Comparison of ENCODE assay signal across 31 cellular contexts in the genomic region with DNA sequence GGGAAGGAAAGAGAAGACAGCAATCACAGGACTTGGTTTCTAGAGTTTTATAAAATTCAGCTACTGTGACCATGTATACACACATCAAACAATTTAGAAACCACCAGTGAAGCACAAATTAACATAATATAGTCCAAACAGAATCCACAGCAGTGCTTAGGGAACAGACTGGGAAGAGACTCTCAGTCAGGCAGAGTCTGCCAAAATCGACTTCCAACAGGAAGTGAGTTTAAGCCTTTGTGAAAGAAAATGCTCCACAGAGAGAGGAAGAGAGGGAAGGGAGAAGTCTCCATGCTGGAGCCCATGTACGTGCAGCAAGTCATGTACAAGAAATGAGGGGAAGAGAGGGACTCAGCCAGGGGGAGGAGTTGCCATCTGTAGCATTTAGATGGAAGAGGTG.
DNase-seq lines count a peak whose midpoint lies in the region; ATAC-seq, FAIRE-seq and TF ChIP-seq lines count a peak whose summit lies in the region.
"Had no signal": no experiment of that assay in that cellular context is flagged by ENCODE, and none has a peak within 500 bp of the region (broad histone marks: within the 10 kb centered on the region; RNA-seq: fewer than 3 reads in every experiment).

No MANE protein-coding gene starts in this region.

- peaks cover 7 to 30% (median 22%) of the 10 kb centered on the region in 10 experiments; a peak in 19 of 20 replicates for H3K4me1 ChIP-seq in BLaER1 treated with 17β-estradiol and CSF1 and Interleukin-3, amounts not matched to agents 10 nM and 100 nM
- peaks cover 54% of the 10 kb centered on the region for H3K4me1 ChIP-seq in OCI-LY3 (ENCODE audit: low read length)
- H3K4me1 ChIP-seq: pancreas, testis had no signal

- POLR2A ChIA-PET in WTC11 (lab: Charles Lee), result no interaction called here

- H3K36me3 Mint-ChIP-seq in mesothelial cell of epicardium, result peaks cover 8% of the 10 kb centered on the region
- H3K36me3 Mint-ChIP-seq in WTC11, result peaks cover 69% of the 10 kb centered on the region
- H3K36me3 Mint-ChIP-seq: natural killer cell treated with Interleukin-12 subunit alpha and Interleukin-12 subunit beta and Interleukin-15 and Interleukin-18, amount 100 ng/mL, for 72 hours; T-cell had no signal

- H3K9me3 ChIP-seq in BLaER1 treated with 17β-estradiol and CSF1 and Interleukin-3, amounts not matched to agents 10 nM and 100 nM (replicated peaks in 1 of 11), result no peaks in the 10 kb centered on the region
- H3K9me3 ChIP-seq in OCI-LY3 (ENCODE audit: insufficient read depth, low read length), result no peaks in the 10 kb centered on the region
- H3K9me3 ChIP-seq: pancreas, testis had no signal

- peak overlapping the region in 2 of 11 experiments; percentile 10 to 30; a peak in 2 of 22 replicates for H3K9ac ChIP-seq in BLaER1 treated with 17β-estradiol and CSF1 and Interleukin-3, amounts not matched to agents 10 nM and 100 nM
- peak overlapping the region; percentile 33; the same call in 1 of the 2 replicates for H3K9ac ChIP-seq in OCI-LY3 (ENCODE audit: low read length)

- no peaks in the 10 kb centered on the region for H4K20me1 ChIP-seq in BLaER1 treated with 17β-estradiol and CSF1 and Interleukin-3, amounts not matched to agents 10 nM and 100 nM
- H4K20me1 ChIP-seq in OCI-LY3 (ENCODE audit: insufficient read depth, low read length), result no peaks in the 10 kb centered on the region

- peak overlapping the region; percentile 76 for H2AFZ ChIP-seq in OCI-LY3 (ENCODE audit: low read depth, low read length)

- H3K4me3 ChIP-seq in BLaER1 treated with 17β-estradiol and CSF1 and Interleukin-3, amounts not matched to agents 10 nM and 100 nM, result no peak overlapping the region; a peak in 1 of 20 replicates
- H3K4me3 ChIP-seq in OCI-LY3 (ENCODE audit: low read length), result peak overlapping the region; percentile 15
- H3K4me3 ChIP-seq: heart right ventricle, lung, pancreas, testis had no signal

- H3K9me3 Mint-ChIP-seq in mesothelial cell of epicardium (no peaks in the 10 kb centered on the region), WTC11 (peaks cover 95% of the 10 kb centered on the region)
- H3K9me3 Mint-ChIP-seq: activated T-cell treated with anti-CD3 and anti-CD28 coated beads, Interleukin-2, amount 50 U/mL, for 72 hours; natural killer cell treated with Interleukin-12 subunit alpha and Interleukin-12 subunit beta and Interleukin-15 and Interleukin-18, amount 100 ng/mL, for 72 hours; stimulated activated naive CD8-positive, alpha-beta T cell treated with anti-CD3 and anti-CD28 coated beads, Interleukin-15, Interleukin-2, amounts not matched to agents 100 ng/mL and 50 ng/mL, for 24 hours; T-cell had no signal

- CTCF ChIA-PET in WTC11 (lab: Charles Lee), result no interaction called here

- DNase-seq in GM12891 (ENCODE audit: insufficient read length, low spot score), result no peak
- DNase-seq in mesothelial cell of epicardium (ENCODE audit: low spot score in 2 of 2, unreplicated experiment in 2 of 2), result no peak
- DNase-seq in WTC11 (ENCODE audit: low spot score), result no peak
- no peak for DNase-seq in NCI-H226
- no peak for DNase-seq in activated CD4-positive, alpha-beta T cell treated with anti-CD3 and anti-CD28 coated beads for 1 hour
- no peak for DNase-seq in cerebellar nuclear complex (lab: John Stamatoyannopoulos, UW)
- DNase-seq: activated CD4-positive, alpha-beta T cell treated with anti-CD3 and anti-CD28 coated beads, Interleukin-2, amount 50 U/mL, for 4 hours; activated naive CD4-positive, alpha-beta T cell treated with Interleukin-2 at 50 U/mL for 16 hours; activated T-cell treated with anti-CD3 and anti-CD28 coated beads, Interleukin-2, amount 50 U/mL, for 72 hours; COR-L47; DND-41; GOT3; heart right ventricle; IMR-90; kidney; NCI-H1105; NCI-H187; pancreas; small intestine; stimulated activated CD4-positive, alpha-beta T cell treated with anti-CD3 and anti-CD28 coated beads, Interleukin-1b, Interleukin-23, amount 100 ng/mL, for 48 hours; T-cell; testis had no signal

- no peak for TF ChIP-seq POLR2A in GM12891 (IDR thresholded peaks at IDR 0.05; ENCODE audit: low read depth, low read length)

- peak overlapping the region; percentile 40 to 78 (median 58); a peak in 21 of 22 replicates for H3K4me2 ChIP-seq in BLaER1 treated with 17β-estradiol and CSF1 and Interleukin-3, amounts not matched to agents 10 nM and 100 nM
- peak overlapping the region; percentile 43 for H3K4me2 ChIP-seq in OCI-LY3 (ENCODE audit: low read length)

- H3K36me3 ChIP-seq in BLaER1 treated with 17β-estradiol and CSF1 and Interleukin-3, amounts not matched to agents 10 nM and 100 nM, result no peaks in the 10 kb centered on the region
- no peaks in the 10 kb centered on the region for H3K36me3 ChIP-seq in OCI-LY3 (replicated peaks; ENCODE audit: low read depth, low read length)
- H3K36me3 ChIP-seq: heart right ventricle, pancreas had no signal

- H3K4me1 Mint-ChIP-seq in mesothelial cell of epicardium, result peaks cover 5% of the 10 kb centered on the region
- 0 out of 2 replicates have a peak, but pooled peaks cover 2% of the 10 kb centered on the region for H3K4me1 Mint-ChIP-seq in WTC11
- H3K4me1 Mint-ChIP-seq: T-cell had no signal

- peak overlapping the region in 4 of 11 experiments; percentile 2 to 79 (median 42); a peak in 6 of 22 replicates for H3K27ac ChIP-seq in BLaER1 treated with 17β-estradiol and CSF1 and Interleukin-3, amounts not matched to agents 10 nM and 100 nM
- peak overlapping the region; percentile 60 for H3K27ac ChIP-seq in OCI-LY3 (ENCODE audit: low read length)
- H3K27ac ChIP-seq: C4-2B, heart right ventricle, pancreas, RWPE1, testis had no signal

- FAIRE-seq in GM12891 (lab: Jason Lieb, UNC), result no peak
- FAIRE-seq: endometrium, frontal cortex, kidney, pancreas, small intestine had no signal

- H3K27ac Mint-ChIP-seq in mesothelial cell of epicardium (peak overlapping the region; percentile 24), WTC11 (no peak overlapping the region)
- H3K27ac Mint-ChIP-seq: activated T-cell treated with anti-CD3 and anti-CD28 coated beads, Interleukin-2, amount 50 U/mL, for 72 hours; natural killer cell treated with Interleukin-12 subunit alpha and Interleukin-12 subunit beta and Interleukin-15 and Interleukin-18, amount 100 ng/mL, for 72 hours; stimulated activated naive CD8-positive, alpha-beta T cell treated with anti-CD3 and anti-CD28 coated beads, Interleukin-15, Interleukin-2, amounts not matched to agents 100 ng/mL and 50 ng/mL, for 24 hours; T-cell had no signal

- H3K27me3 ChIP-seq in BLaER1 treated with 17β-estradiol and CSF1 and Interleukin-3, amounts not matched to agents 10 nM and 100 nM, result no peaks in the 10 kb centered on the region
- no peaks in the 10 kb centered on the region for H3K27me3 ChIP-seq in OCI-LY3 (ENCODE audit: low read depth, low read length)
- H3K27me3 ChIP-seq: heart right ventricle, pancreas, testis had no signal

- ATAC-seq in WTC11, result no peak
- ATAC-seq: activated T-cell treated with anti-CD3 and anti-CD28 coated beads, Interleukin-2, amount 50 U/mL, for 72 hours; natural killer cell treated with Interleukin-12 subunit alpha and Interleukin-12 subunit beta and Interleukin-15 and Interleukin-18, amount 100 ng/mL, for 72 hours; pancreas; T-cell had no signal

- H3K27me3 Mint-ChIP-seq in mesothelial cell of epicardium (ENCODE audit: low read depth), result peaks cover 3% of the 10 kb centered on the region
- H3K27me3 Mint-ChIP-seq in WTC11 (ENCODE audit: low read depth), result peaks cover 2% of the 10 kb centered on the region

- H3K4me3 Mint-ChIP-seq in mesothelial cell of epicardium (no peak overlapping the region), WTC11 (no peak overlapping the region)
- H3K4me3 Mint-ChIP-seq: activated T-cell treated with anti-CD3 and anti-CD28 coated beads, Interleukin-2, amount 50 U/mL, for 72 hours; natural killer cell treated with Interleukin-12 subunit alpha and Interleukin-12 subunit beta and Interleukin-15 and Interleukin-18, amount 100 ng/mL, for 72 hours; stimulated activated naive CD8-positive, alpha-beta T cell treated with anti-CD3 and anti-CD28 coated beads, Interleukin-15, Interleukin-2, amounts not matched to agents 100 ng/mL and 50 ng/mL, for 24 hours; T-cell had no signal

- TF ChIP-seq CTCF in OCI-LY3 (IDR thresholded peaks at IDR 0.05; ENCODE audit: low read depth, low read length), result no peak
- TF ChIP-seq CTCF in mesothelial cell of epicardium (IDR thresholded peaks at IDR 0.05; ENCODE audit: unreplicated experiment), result no peak
- no peak for TF ChIP-seq CTCF in WTC11 (IDR thresholded peaks at IDR 0.05)

- no peaks in the 10 kb centered on the region for H3K79me2 ChIP-seq in OCI-LY3 (ENCODE audit: low read length)

TF ChIP-seq in GM12891, 5 proteins besides CTCF, POLR2A, EP300 and RAD21:
- TF ChIP-seq TAF1 (IDR thresholded peaks at IDR 0.05; ENCODE audit: low read depth, low read length) (no peak), SPI1 (IDR thresholded peaks at IDR 0.05; ENCODE audit: low read depth, low read length) (0 out of 2 replicates have a peak, but pooled peaks have one; percentile 11)

TF ChIP-seq in WTC11, 78 proteins besides CTCF, POLR2A, EP300 and RAD21 (continues in another document):
- TF ChIP-seq SMAD3 (CRISPR knock-in tag; IDR thresholded peaks at IDR 0.05; ENCODE audit: borderline replicate concordance) (no peak), SOX15 (CRISPR knock-in tag; IDR thresholded peaks at IDR 0.05) (no peak), CBFB (CRISPR knock-in tag; IDR thresholded peaks at IDR 0.05; ENCODE audit: low read depth) (no peak), NFYB (CRISPR knock-in tag; conservative IDR thresholded peaks at IDR 0.05; ENCODE audit: low read depth) (no peak), IRF2 (CRISPR knock-in tag; IDR thresholded peaks at IDR 0.05; ENCODE audit: borderline replicate concordance, low read depth) (no peak)
